23 cellular contexts compared by ENCODE assay signal in genomic region chr20:31974975-31975481, GRCh38. TPM values are rescaled to one million over a fixed set of nuclear protein-coding genes. Genes with fewer than 3 reads are reported as not detected.
DNase-seq lines count a peak whose midpoint lies in the region; ATAC-seq and TF ChIP-seq lines count a peak whose summit lies in the region.
"Had no signal": no experiment of that assay in that cellular context is flagged by ENCODE, and none has a peak within 500 bp of the region (broad histone marks: within the 10 kb centered on the region; RNA-seq: fewer than 3 reads in every experiment).

No MANE protein-coding gene starts in this region.

- no peak overlapping the region for H3K56ac ChIP-seq in mesendoderm (ENCODE audit: low read length)

- no peak for TF ChIP-seq CTCF in brain (conservative IDR thresholded peaks at IDR 0.05)

- peak overlapping the region; percentile 2 to 64 (median 36) for H3K4me3 Mint-ChIP-seq in brain
- H3K4me3 Mint-ChIP-seq: activated naive CD4-positive, alpha-beta T cell treated with anti-CD3 and anti-CD28 coated beads for 36 hours; stimulated activated naive CD8-positive, alpha-beta T cell treated with anti-CD3 and anti-CD28 coated beads, Interleukin-15, Interleukin-2, amounts not matched to agents 100 ng/mL and 50 ng/mL, for 24 hours; T-cell; type B pancreatic cell had no signal

- H3K4me1 ChIP-seq in HUES64 (ENCODE audit: insufficient read depth, low read length) (peaks cover 11% of the 10 kb centered on the region), mesendoderm (ENCODE audit: control insufficient read depth, low read depth, low read length) (peaks cover 2% of the 10 kb centered on the region)
- H3K4me1 ChIP-seq: left lung, sigmoid colon had no signal

- H3K4me1 Mint-ChIP-seq in brain = peaks cover 53% of the 10 kb centered on the region
- H3K4me1 Mint-ChIP-seq: T-cell had no signal

- no peak overlapping the region for H3K18ac ChIP-seq in mesendoderm (ENCODE audit: low read length)

- no peaks in the 10 kb centered on the region for H3K79me1 ChIP-seq in mesendoderm (ENCODE audit: low read length)

- 33% methylated on average over 9 of the region's 10 CpGs for WGBS in HUES64
- no CpG with 5 or more reads among the region's 10 CpGs for WGBS in mesendoderm (ENCODE audit: extremely low coverage, insufficient coverage, low lambda C conversion rate)

- H3K36me3 Mint-ChIP-seq in brain = peaks cover 11% of the 10 kb centered on the region
- H3K36me3 Mint-ChIP-seq: T-cell, type B pancreatic cell had no signal

- H3K23ac ChIP-seq in mesendoderm (ENCODE audit: low read length) = no peak overlapping the region

- peaks cover 4% of the 10 kb centered on the region for H3K27me3 Mint-ChIP-seq in brain

- H3K4me2 ChIP-seq in mesendoderm (ENCODE audit: low read length) = no peak overlapping the region

- peak overlapping the region in 4 of 5 experiments; percentile 20 to 75 (median 52) for H3K27ac Mint-ChIP-seq in brain
- H3K27ac Mint-ChIP-seq: activated naive CD4-positive, alpha-beta T cell treated with anti-CD3 and anti-CD28 coated beads for 36 hours; stimulated activated naive CD8-positive, alpha-beta T cell treated with anti-CD3 and anti-CD28 coated beads, Interleukin-15, Interleukin-2, amounts not matched to agents 100 ng/mL and 50 ng/mL, for 24 hours; T-cell; type B pancreatic cell had no signal

- H3K27me3 ChIP-seq in HUES64 (ENCODE audit: insufficient read depth, low read length) (peaks cover under 1% of the 10 kb centered on the region; the same call in 1 of the 2 replicates), mesendoderm (ENCODE audit: insufficient read depth, low read length, poor library complexity) (no peaks in the 10 kb centered on the region)

- no peaks in the 10 kb centered on the region for H3K79me2 ChIP-seq in mesendoderm (ENCODE audit: control insufficient read depth, insufficient read depth, low read length)

- H3K36me3 ChIP-seq in HUES64 (ENCODE audit: insufficient read depth, low read length) (no peaks in the 10 kb centered on the region), mesendoderm (ENCODE audit: control insufficient read depth, insufficient read depth, low read length) (no peaks in the 10 kb centered on the region)
- H3K36me3 ChIP-seq: left lung, sigmoid colon had no signal

- no peak overlapping the region for H2BK5ac ChIP-seq in mesendoderm (ENCODE audit: low read length)

- H3K9me3 ChIP-seq in HUES64 (ENCODE audit: insufficient read depth, low read depth, low read length) = no peaks in the 10 kb centered on the region
- H3K9me3 ChIP-seq: left lung, sigmoid colon had no signal

- no peak overlapping the region for H3K4ac ChIP-seq in mesendoderm (ENCODE audit: low read depth, low read length)

- no peak overlapping the region for H2AK5ac ChIP-seq in mesendoderm (ENCODE audit: low read length)

- H3K9ac ChIP-seq in HUES64 (ENCODE audit: low read depth, low read length) = peak overlapping the region; percentile 3; the same call in 1 of the 2 replicates
- no peak overlapping the region for H3K9ac ChIP-seq in mesendoderm (ENCODE audit: low read length)

- no peak for ATAC-seq in left lobe of liver
- ATAC-seq: left lung, Right ventricle myocardium inferior, T-cell had no signal

- H3K27ac ChIP-seq in HUES64 (ENCODE audit: low read depth, low read length) (peak overlapping the region; percentile 80; the same call in 1 of the 2 replicates), mesendoderm (ENCODE audit: low read depth, low read length) (no peak overlapping the region)
- H3K27ac ChIP-seq: left lung, sigmoid colon had no signal

- H2BK120ac ChIP-seq in mesendoderm (ENCODE audit: low read depth, low read length) = no peak overlapping the region

- DNase-seq in D341Med (ENCODE audit: low spot score) (peak; percentile 73), mesendoderm (peak; percentile 38), HCEC 1CT (no peak), left lobe of liver (ENCODE audit: low spot score) (no peak), ureter (ENCODE audit: low spot score) (no peak), NOMO-1 treated with DMSO at 0.1 percent for 48 hours (lab: John Stamatoyannopoulos, UW; ENCODE audit: unreplicated experiment) (no peak)
- DNase-seq: activated CD4-positive, alpha-beta T cell treated with anti-CD3 and anti-CD28 coated beads, Interleukin-2, amount 50 U/mL, for 48 hours; activated naive CD4-positive, alpha-beta T cell treated with anti-CD3 and anti-CD28 coated beads for 36 hours; activated T-cell treated with anti-CD3 and anti-CD28 coated beads, Interleukin-2, amount 50 U/mL, for 1 hour; aorta; hippocampal formation; left lung; NCI-H1417 treated with DMSO at 0.1 percent for 48 hours; NCI-H446; nucleus accumbens; sigmoid colon; T-cell had no signal

- H3K4me3 ChIP-seq in HUES64 (ENCODE audit: low read length) (peak overlapping the region; percentile 22), mesendoderm (ENCODE audit: low read length) (no peak overlapping the region)
- H3K4me3 ChIP-seq: left lung, sigmoid colon had no signal

- no peak overlapping the region for H2BK15ac ChIP-seq in mesendoderm (replicated peaks; ENCODE audit: low read depth)

- H4K8ac ChIP-seq in mesendoderm (ENCODE audit: low read depth, low read length) = no peak overlapping the region

- H4K5ac ChIP-seq in mesendoderm (ENCODE audit: low read length) = no peak overlapping the region

- peaks cover 0 to 8% (median 0%) of the 10 kb centered on the region in 5 experiments for H3K9me3 Mint-ChIP-seq in brain
- H3K9me3 Mint-ChIP-seq: activated naive CD4-positive, alpha-beta T cell treated with anti-CD3 and anti-CD28 coated beads for 36 hours; stimulated activated naive CD8-positive, alpha-beta T cell treated with anti-CD3 and anti-CD28 coated beads, Interleukin-15, Interleukin-2, amounts not matched to agents 100 ng/mL and 50 ng/mL, for 24 hours; T-cell; type B pancreatic cell had no signal

RNA-seq across cellular contexts. Expression of gene XKR7, which starts 7.1 kb away (rescaled TPM):
- 1.00 TPM for polyA plus RNA-seq in HUES64 (2013, experiment 1 of 2)
- 1.1 TPM for polyA plus RNA-seq in HUES64 (2013, experiment 2 of 2)
- 16.0 TPM for polyA plus RNA-seq in brain (ENCODE audit: insufficient read depth, low read depth, low replicate concordance)
- 0.67 TPM for polyA plus RNA-seq in mesendoderm (2013, experiment 1 of 2)
- 0.62 TPM for polyA plus RNA-seq in mesendoderm (2013, experiment 2 of 2)
- not detected for total RNA-seq in left lobe of liver
- total RNA-seq in ureter = 0.05 TPM
- total RNA-seq: aorta, LHCN-M2, Right ventricle myocardium inferior, T-cell had no signal

RNA-seq across cellular contexts. Expression of gene PDRG1, which starts 23.2 kb away (rescaled TPM):
- polyA plus RNA-seq in HUES64 (2013, experiment 1 of 2) = 16.7 TPM
- polyA plus RNA-seq in HUES64 (2013, experiment 2 of 2) = 18.9 TPM
- polyA plus RNA-seq in brain (ENCODE audit: insufficient read depth, low read depth, low replicate concordance) = 39.6 TPM
- polyA plus RNA-seq in mesendoderm (2013, experiment 1 of 2) = 14.3 TPM
- 14.0 TPM for polyA plus RNA-seq in mesendoderm (2013, experiment 2 of 2)
- total RNA-seq in left lobe of liver (5.1 TPM), ureter (12.1 TPM)

RNA-seq across cellular contexts. Expression of gene CCM2L, which starts 35.2 kb away (rescaled TPM):
- 3.4 TPM for polyA plus RNA-seq in HUES64 (2013, experiment 1 of 2)
- polyA plus RNA-seq in HUES64 (2013, experiment 2 of 2) = 4.8 TPM
- polyA plus RNA-seq in brain (ENCODE audit: insufficient read depth, low read depth, low replicate concordance) = 6.7 TPM
- polyA plus RNA-seq in mesendoderm (2013, experiment 1 of 2) = 1.4 TPM
- 1.3 TPM for polyA plus RNA-seq in mesendoderm (2013, experiment 2 of 2)
- total RNA-seq in left lobe of liver (1.5 TPM), ureter (8.2 TPM)
- total RNA-seq: activated naive CD4-positive, alpha-beta T cell treated with anti-CD3 and anti-CD28 coated beads for 36 hours; LHCN-M2; T-cell had no signal

Comparison
In these comparisons a context has a peak if more than half of its experiments do, and no peak if none do; other contexts are left out.
1. DNase-seq: peak in D341Med (single experiment) and mesendoderm (single experiment); none in HCEC 1CT (single experiment), left lobe of liver (single experiment), ureter (single experiment) and NOMO-1 treated with DMSO at 0.1 percent for 48 hours (single experiment).